15 cellular contexts compared by ENCODE assay signal in the genomic region with DNA sequence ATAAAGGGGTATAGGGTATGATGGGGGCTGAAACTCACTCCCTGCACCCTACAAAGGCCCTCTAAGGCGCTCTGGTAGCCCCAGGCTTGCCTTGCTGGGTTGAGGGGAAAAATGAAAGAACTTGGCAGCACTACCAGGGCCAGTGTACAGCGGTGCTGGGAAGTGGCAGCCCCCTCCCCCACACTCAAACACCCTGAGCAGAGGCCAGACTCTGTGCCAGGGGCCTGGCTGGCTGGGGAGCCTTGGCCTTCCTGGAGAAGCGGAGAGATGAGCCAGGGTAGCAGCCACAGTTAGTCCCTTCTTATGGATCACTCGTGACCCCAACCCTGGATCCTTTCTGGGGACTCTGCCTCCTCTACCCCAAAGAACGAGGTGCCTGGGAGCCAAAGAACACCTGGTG. TPM values are rescaled to one million over a fixed set of nuclear protein-coding genes. Genes with fewer than 3 reads are reported as not detected.
DNase-seq lines count a peak whose midpoint lies in the region; ATAC-seq and TF ChIP-seq lines count a peak whose summit lies in the region.
"Had no signal": no experiment of that assay in that cellular context is flagged by ENCODE, and none has a peak within 500 bp of the region (broad histone marks: within the 10 kb centered on the region; RNA-seq: fewer than 3 reads in every experiment).

No MANE protein-coding gene starts in this region.

- ATAC-seq in CD4-positive, CD25-positive, alpha-beta regulatory T cell (ENCODE audit: low read depth in 2 of 2): no peak
- ATAC-seq in activated naive CD8-positive, alpha-beta T cell treated with anti-CD3 and anti-CD28 coated beads, Interleukin-2, amount 10 ng/mL, durations not matched to agents 7 days and 5 days (ENCODE audit: low read depth): no peak
- ATAC-seq: activated naive CD4-positive, alpha-beta T cell treated with anti-CD3 and anti-CD28 coated beads, Interleukin-2, amount 50 U/mL, for 72 hours; sciatic nerve had no signal

- no peaks in the 10 kb centered on the region for H3K79me2 ChIP-seq in mesendoderm (ENCODE audit: control insufficient read depth, insufficient read depth, low read length)

- no peaks in the 10 kb centered on the region for H3K36me3 Mint-ChIP-seq in CD4-positive, CD25-positive, alpha-beta regulatory T cell
- peaks cover 4% of the 10 kb centered on the region for H3K36me3 Mint-ChIP-seq in activated naive CD8-positive, alpha-beta T cell treated with anti-CD3 and anti-CD28 coated beads, Interleukin-2, amount 10 ng/mL, durations not matched to agents 7 days and 5 days
- no peaks in the 10 kb centered on the region for H3K36me3 Mint-ChIP-seq in nephron (ENCODE audit: low read depth)
- H3K36me3 Mint-ChIP-seq: immature natural killer cell had no signal

- no peak overlapping the region for H3K4me2 ChIP-seq in mesendoderm (ENCODE audit: low read length)

- no peak overlapping the region for H2BK120ac ChIP-seq in mesendoderm (ENCODE audit: low read depth, low read length)

- H2BK15ac ChIP-seq in mesendoderm (replicated peaks; ENCODE audit: low read depth): no peak overlapping the region

- no peak for DNase-seq in CD4-positive, CD25-positive, alpha-beta regulatory T cell
- DNase-seq in H7 (peak; percentile 30), COR-L47 (lab: John Stamatoyannopoulos, UW) (no peak), mesendoderm (no peak), NOMO-1 (lab: John Stamatoyannopoulos, UW; ENCODE audit: unreplicated experiment in 2 of 2) (no peak)
- DNase-seq in activated naive CD8-positive, alpha-beta T cell treated with anti-CD3 and anti-CD28 coated beads, Interleukin-2, amount 10 ng/mL, durations not matched to agents 7 days and 5 days: no peak
- DNase-seq: immature natural killer cell, MM.1S, NCI-H345, SHP77 had no signal

- TF ChIP-seq CTCF in nephron (IDR thresholded peaks at IDR 0.05; ENCODE audit: unreplicated experiment in 3 of 3): no peak

- no CpG with 5 or more reads among the region's 5 CpGs for whole genome bisulfite sequencing in mesendoderm (ENCODE audit: extremely low coverage, insufficient coverage, low lambda C conversion rate)

- H4K5ac ChIP-seq in mesendoderm (ENCODE audit: low read length): no peak overlapping the region

- no peak overlapping the region for H3K23ac ChIP-seq in mesendoderm (ENCODE audit: low read length)

- no peak overlapping the region for H3K56ac ChIP-seq in mesendoderm (ENCODE audit: low read length)

- H3K9me3 ChIP-seq in CD4-positive, CD25-positive, alpha-beta regulatory T cell (ENCODE audit: control insufficient read depth in 2 of 2, low read length in 2 of 2): no peaks in the 10 kb centered on the region

- H3K4me1 Mint-ChIP-seq in CD4-positive, CD25-positive, alpha-beta regulatory T cell: peaks cover 2 to 49% (median 15%) of the 10 kb centered on the region in 4 donors
- H3K4me1 Mint-ChIP-seq in activated naive CD8-positive, alpha-beta T cell treated with anti-CD3 and anti-CD28 coated beads, Interleukin-2, amount 10 ng/mL, durations not matched to agents 7 days and 5 days: peaks cover 22% of the 10 kb centered on the region
- H3K4me1 Mint-ChIP-seq in nephron: peaks cover 6% of the 10 kb centered on the region

- H3K36me3 ChIP-seq in CD4-positive, CD25-positive, alpha-beta regulatory T cell (ENCODE audit: control insufficient read depth, insufficient read depth, low read length): no peaks in the 10 kb centered on the region
- H3K36me3 ChIP-seq in H7 (replicated peaks; ENCODE audit: control insufficient read depth, insufficient read depth, low read length) (no peaks in the 10 kb centered on the region), mesendoderm (ENCODE audit: control insufficient read depth, insufficient read depth, low read length) (no peaks in the 10 kb centered on the region)

- no peak overlapping the region for H2AK5ac ChIP-seq in mesendoderm (ENCODE audit: low read length)

- H3K9ac ChIP-seq in mesendoderm (ENCODE audit: low read length): no peak overlapping the region

- H2BK5ac ChIP-seq in mesendoderm (ENCODE audit: low read length): no peak overlapping the region

- H3K18ac ChIP-seq in mesendoderm (ENCODE audit: low read length): no peak overlapping the region

- peak overlapping the region in 2 of 3 donors; percentile 32 to 76 for H3K27ac Mint-ChIP-seq in CD4-positive, CD25-positive, alpha-beta regulatory T cell
- peak overlapping the region; percentile 81 for H3K27ac Mint-ChIP-seq in activated naive CD8-positive, alpha-beta T cell treated with anti-CD3 and anti-CD28 coated beads, Interleukin-2, amount 10 ng/mL, durations not matched to agents 7 days and 5 days
- H3K27ac Mint-ChIP-seq in nephron: peak overlapping the region in 1 of 3 experiments; percentile 30

- no peaks in the 10 kb centered on the region for H3K9me3 Mint-ChIP-seq in CD4-positive, CD25-positive, alpha-beta regulatory T cell
- H3K9me3 Mint-ChIP-seq in activated naive CD8-positive, alpha-beta T cell treated with anti-CD3 and anti-CD28 coated beads, Interleukin-2, amount 10 ng/mL, durations not matched to agents 7 days and 5 days: no peaks in the 10 kb centered on the region
- no peaks in the 10 kb centered on the region for H3K9me3 Mint-ChIP-seq in nephron
- H3K9me3 Mint-ChIP-seq: activated naive CD4-positive, alpha-beta T cell treated with anti-CD3 and anti-CD28 coated beads, Interleukin-2, amount 50 U/mL, for 72 hours; immature natural killer cell had no signal

- no peaks in the 10 kb centered on the region for H3K27me3 ChIP-seq in CD4-positive, CD25-positive, alpha-beta regulatory T cell (ENCODE audit: control insufficient read depth, insufficient read depth, low read length)
- H3K27me3 ChIP-seq in H7 (ENCODE audit: control insufficient read depth, insufficient read depth, low read length): no peaks in the 10 kb centered on the region
- H3K27me3 ChIP-seq in mesendoderm (ENCODE audit: insufficient read depth, low read length, poor library complexity): no peaks in the 10 kb centered on the region

- POLR2A ChIA-PET in activated naive CD8-positive, alpha-beta T cell treated with anti-CD3 and anti-CD28 coated beads, Interleukin-2, amount 10 ng/mL, durations not matched to agents 7 days and 5 days (lab: Charles Lee): interaction anchor here (1.3 to 6.1 kb wide), 6 partner anchors 11 to 65 kb away, joined by 4 to 145 read pairs (median 8); a partner anchor contains a TSS

- H3K27me3 Mint-ChIP-seq in CD4-positive, CD25-positive, alpha-beta regulatory T cell: no peaks in the 10 kb centered on the region
- H3K27me3 Mint-ChIP-seq in activated naive CD8-positive, alpha-beta T cell treated with anti-CD3 and anti-CD28 coated beads, Interleukin-2, amount 10 ng/mL, durations not matched to agents 7 days and 5 days: no peaks in the 10 kb centered on the region
- no peaks in the 10 kb centered on the region for H3K27me3 Mint-ChIP-seq in nephron (ENCODE audit: low read depth)

- no peak overlapping the region for H4K8ac ChIP-seq in mesendoderm (ENCODE audit: low read depth, low read length)

- H3K4me1 ChIP-seq in CD4-positive, CD25-positive, alpha-beta regulatory T cell (ENCODE audit: control insufficient read depth, insufficient read depth, low read length, poor library complexity, severe bottlenecking): peaks cover 50% of the 10 kb centered on the region
- H3K4me1 ChIP-seq in mesendoderm (ENCODE audit: control insufficient read depth, low read depth, low read length): peaks cover 3% of the 10 kb centered on the region

- peak overlapping the region; percentile 89 to 97 (median 92) for H3K4me3 Mint-ChIP-seq in CD4-positive, CD25-positive, alpha-beta regulatory T cell
- H3K4me3 Mint-ChIP-seq in activated naive CD8-positive, alpha-beta T cell treated with anti-CD3 and anti-CD28 coated beads, Interleukin-2, amount 10 ng/mL, durations not matched to agents 7 days and 5 days: no peak overlapping the region
- peak overlapping the region; percentile 69 to 95 (median 91) for H3K4me3 Mint-ChIP-seq in nephron

- peaks cover 2% of the 10 kb centered on the region for H3K79me1 ChIP-seq in mesendoderm (ENCODE audit: low read length)

- H3K4me3 ChIP-seq in CD4-positive, CD25-positive, alpha-beta regulatory T cell (ENCODE audit: low read depth, low read length): no peak overlapping the region
- H3K4me3 ChIP-seq in H7 (ENCODE audit: insufficient read depth, low read depth, low read length) (no peak overlapping the region), mesendoderm (ENCODE audit: low read length) (no peak overlapping the region)

- H3K4ac ChIP-seq in mesendoderm (ENCODE audit: low read depth, low read length): no peak overlapping the region

- no peak overlapping the region for H3K27ac ChIP-seq in CD4-positive, CD25-positive, alpha-beta regulatory T cell (ENCODE audit: insufficient read depth, low read length, poor library complexity, severe bottlenecking)
- H3K27ac ChIP-seq in mesendoderm (ENCODE audit: low read depth, low read length): no peak overlapping the region

RNA-seq across cellular contexts. Expression of a gene that starts 2.7 kb away (rescaled TPM):
- 48.7 TPM for total RNA-seq in CD4-positive, CD25-positive, alpha-beta regulatory T cell
- polyA plus RNA-seq in CD4-positive, CD25-positive, alpha-beta regulatory T cell: 100 to 1,000 TPM; 148 to 228 (median 172) TPM
- 34.9 and 51.7 TPM in 2 replicates for total RNA-seq in H7 (2014; rRNA removed; shearing (Covaris generic))
- total RNA-seq in activated naive CD8-positive, alpha-beta T cell treated with anti-CD3 and anti-CD28 coated beads, Interleukin-2, amount 10 ng/mL, durations not matched to agents 7 days and 5 days: 10 to 100 TPM; 63.2 to 69.1 TPM
- polyA plus RNA-seq in mesendoderm (2013, experiment 1 of 2): 27.8 TPM
- 25.7 TPM for polyA plus RNA-seq in mesendoderm (2013, experiment 2 of 2)

RNA-seq across cellular contexts. Expression of a gene that starts 11.2 kb away (rescaled TPM):
- 13.2 TPM for total RNA-seq in CD4-positive, CD25-positive, alpha-beta regulatory T cell
- polyA plus RNA-seq in CD4-positive, CD25-positive, alpha-beta regulatory T cell: 1 to 10 TPM in 1 of 4 donors, under 1 TPM in 3; 0.57 to 1.2 (median 0.92) TPM
- not detected in 2 replicates for total RNA-seq in H7 (2014; rRNA removed; shearing (Covaris generic))
- 1 to 10 TPM; 2.8 to 3.0 TPM for total RNA-seq in activated naive CD8-positive, alpha-beta T cell treated with anti-CD3 and anti-CD28 coated beads, Interleukin-2, amount 10 ng/mL, durations not matched to agents 7 days and 5 days
- 0.06 TPM for polyA plus RNA-seq in mesendoderm (2013, experiment 1 of 2)
- polyA plus RNA-seq in mesendoderm (2013, experiment 2 of 2): not detected
- total RNA-seq: fibroblast of villous mesenchyme had no signal

RNA-seq across cellular contexts. Expression of a gene that starts 13.8 kb away (rescaled TPM):
- total RNA-seq in CD4-positive, CD25-positive, alpha-beta regulatory T cell: not detected
- under 1 TPM; 0.13 to 0.84 (median 0.35) TPM for polyA plus RNA-seq in CD4-positive, CD25-positive, alpha-beta regulatory T cell
- total RNA-seq in H7 (2014; rRNA removed; shearing (Covaris generic)): not detected in 2 replicates
- total RNA-seq in activated naive CD8-positive, alpha-beta T cell treated with anti-CD3 and anti-CD28 coated beads, Interleukin-2, amount 10 ng/mL, durations not matched to agents 7 days and 5 days: not detected
- not detected for polyA plus RNA-seq in mesendoderm (2013, experiment 1 of 2)
- not detected for polyA plus RNA-seq in mesendoderm (2013, experiment 2 of 2)
- total RNA-seq: activated naive CD4-positive, alpha-beta T cell treated with anti-CD3 and anti-CD28 coated beads, Interleukin-2, amount 50 U/mL, for 72 hours; fibroblast of villous mesenchyme; myocyte; sciatic nerve had no signal

RNA-seq across cellular contexts. Expression of a gene that starts 16.5 kb away (rescaled TPM):
- 124 TPM for total RNA-seq in CD4-positive, CD25-positive, alpha-beta regulatory T cell
- polyA plus RNA-seq in CD4-positive, CD25-positive, alpha-beta regulatory T cell: 100 to 1,000 TPM; 200 to 234 (median 219) TPM
- total RNA-seq in H7 (2014; rRNA removed; shearing (Covaris generic)): 40.8 and 51.2 TPM in 2 replicates
- total RNA-seq in activated naive CD8-positive, alpha-beta T cell treated with anti-CD3 and anti-CD28 coated beads, Interleukin-2, amount 10 ng/mL, durations not matched to agents 7 days and 5 days: 100 to 1,000 TPM; 161 to 166 TPM
- polyA plus RNA-seq in mesendoderm (2013, experiment 1 of 2): 14.4 TPM
- polyA plus RNA-seq in mesendoderm (2013, experiment 2 of 2): 14.2 TPM

RNA-seq across cellular contexts. Expression of a gene that starts 23.1 kb away (rescaled TPM):
- total RNA-seq in CD4-positive, CD25-positive, alpha-beta regulatory T cell: 70.5 TPM
- 100 to 1,000 TPM in 1 of 4 donors, 10 to 100 TPM in 3; 46.8 to 109 (median 72.8) TPM for polyA plus RNA-seq in CD4-positive, CD25-positive, alpha-beta regulatory T cell
- total RNA-seq in H7 (2014; rRNA removed; shearing (Covaris generic)): 116 and 134 TPM in 2 replicates
- total RNA-seq in activated naive CD8-positive, alpha-beta T cell treated with anti-CD3 and anti-CD28 coated beads, Interleukin-2, amount 10 ng/mL, durations not matched to agents 7 days and 5 days: 100 to 1,000 TPM; 168 to 195 TPM
- polyA plus RNA-seq in mesendoderm (2013, experiment 1 of 2): 44.3 TPM
- 48.8 TPM for polyA plus RNA-seq in mesendoderm (2013, experiment 2 of 2)
